ENCODE assay signal across 16 cellular contexts in the genomic region with DNA sequence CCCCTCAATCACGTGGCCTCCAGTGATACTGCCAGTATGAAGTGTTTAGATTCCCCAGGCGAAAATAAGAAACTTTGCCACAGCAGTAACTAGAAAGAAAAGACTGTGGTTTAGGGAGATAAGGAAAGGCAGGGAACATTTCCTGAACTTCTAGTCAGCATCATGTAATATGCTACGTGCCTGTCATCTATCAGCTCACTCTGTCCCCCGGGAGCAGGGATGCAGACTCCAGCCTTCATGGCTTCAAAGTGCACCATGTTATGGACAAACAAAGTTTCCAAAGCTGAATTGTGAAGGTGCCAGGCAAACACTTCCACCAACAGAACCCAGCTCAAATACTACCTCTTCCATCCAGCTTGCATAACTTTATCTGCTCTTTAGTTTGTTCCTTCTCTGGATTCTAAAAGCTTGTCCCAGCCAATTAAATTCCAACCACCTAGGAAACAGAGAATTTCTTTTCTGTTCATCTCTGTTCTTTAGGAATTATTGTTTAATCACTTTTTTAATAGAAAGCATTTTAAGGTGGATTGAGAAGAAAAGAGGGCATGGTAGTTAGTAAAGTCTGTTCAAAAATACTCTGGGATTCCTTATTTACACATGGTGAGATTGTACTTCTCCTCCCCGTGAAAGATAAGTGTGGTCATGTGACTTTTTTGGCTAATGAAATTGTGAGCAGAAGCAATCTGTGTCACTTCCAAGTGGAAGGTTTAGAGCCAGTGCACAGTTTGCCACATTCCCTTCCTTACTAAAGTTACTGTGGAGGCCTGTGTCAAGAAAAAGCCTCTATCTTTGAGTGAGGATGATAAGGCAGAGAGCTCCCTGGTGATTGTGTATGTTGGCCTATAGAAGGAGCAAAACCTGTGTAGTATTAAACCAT.
A peak's percentile ranks its signal among the peaks of the same experiment; 100 is the strongest.
DNase-seq lines count a peak whose midpoint lies in the region; ATAC-seq, FAIRE-seq and TF ChIP-seq lines count a peak whose summit lies in the region.
"Had no signal": no experiment of that assay in that cellular context is flagged by ENCODE, and none has a peak within 500 bp of the region (broad histone marks: within the 10 kb centered on the region; RNA-seq: fewer than 3 reads in every experiment).

No MANE protein-coding gene starts in this region.

- intact Hi-C loops in K562 (cut with micrococcal nuclease) = no loop called here

- no peak overlapping the region for H3K9ac ChIP-seq in K562 (ENCODE audit: insufficient read depth in 1 of 2, low read depth in 2 of 2, low read length in 2 of 2)
- H3K9ac ChIP-seq: BLaER1, GM23248 had no signal

- in situ Hi-C loops in K562 (cut with MboI) = no loop called here

- no peak for TF ChIP-seq POLR2A in K562 (conservative IDR thresholded peaks at IDR 0.05)

- H3K9me2 ChIP-seq in hepatocyte (replicated peaks; ENCODE audit: insufficient read depth) = no peaks in the 10 kb centered on the region

- H3K27me3 ChIP-seq in cardiac muscle cell = no peaks in the 10 kb centered on the region
- H3K27me3 ChIP-seq in right atrium auricular region = no peaks in the 10 kb centered on the region
- no peaks in the 10 kb centered on the region for H3K27me3 ChIP-seq in K562 (ENCODE audit: control insufficient read depth in 2 of 2, insufficient read depth in 2 of 2, low read length in 2 of 2)
- no peaks in the 10 kb centered on the region for H3K27me3 ChIP-seq in hepatocyte
- H3K27me3 ChIP-seq: BLaER1 had no signal

- H3K36me3 ChIP-seq in cardiac muscle cell = no peaks in the 10 kb centered on the region
- H3K36me3 ChIP-seq in right atrium auricular region = no peaks in the 10 kb centered on the region
- no peaks in the 10 kb centered on the region for H3K36me3 ChIP-seq in K562 (ENCODE audit: control insufficient read depth, insufficient read depth, low read length)
- no peaks in the 10 kb centered on the region for H3K36me3 ChIP-seq in hepatocyte (replicated peaks; ENCODE audit: insufficient read depth, low read depth)
- H3K36me3 ChIP-seq: BLaER1 had no signal

- 0% methylated on average over 5 of the region's 5 CpGs for WGBS in K562 (ENCODE audit: insufficient coverage, low coverage, missing lambda C conversion rate)
- WGBS in hepatocyte (ENCODE audit: low lambda C conversion rate, missing lambda C conversion rate) = 60% methylated on average over 5 of the region's 5 CpGs

- CTCF ChIA-PET in K562 (lab: Yijun Ruan, JAX; ENCODE audit: low intra/inter-chr PET ratio) = no interaction called here

- H3K9me3 ChIP-seq in cardiac muscle cell (ENCODE audit: low read depth) = no peaks in the 10 kb centered on the region
- no peaks in the 10 kb centered on the region for H3K9me3 ChIP-seq in right atrium auricular region
- no peaks in the 10 kb centered on the region for H3K9me3 ChIP-seq in K562 (replicated peaks; ENCODE audit: control insufficient read depth, insufficient read depth, low read depth, low read length)
- no peaks in the 10 kb centered on the region for H3K9me3 ChIP-seq in hepatocyte (ENCODE audit: low read depth)
- H3K9me3 ChIP-seq: A549, BLaER1, Caco-2 had no signal

- FAIRE-seq in K562 (lab: Jason Lieb, UNC) = no peak
- FAIRE-seq: A549, H54 had no signal

- H4K20me1 ChIP-seq in K562 (replicated peaks; ENCODE audit: control insufficient read depth, insufficient read depth, low read length) (no peaks in the 10 kb centered on the region; the same call in 1 of the 2 replicates), hepatocyte (ENCODE audit: insufficient read depth, poor library complexity, severe bottlenecking) (no peaks in the 10 kb centered on the region)
- H4K20me1 ChIP-seq: BLaER1 had no signal

- H3K4me3 ChIP-seq in cardiac muscle cell (no peak overlapping the region), right atrium auricular region (no peak overlapping the region), K562 (no peak overlapping the region), hepatocyte (no peak overlapping the region)
- H3K4me3 ChIP-seq: A549, BLaER1, GM23248 had no signal

- POLR2A ChIA-PET in K562 (lab: Yijun Ruan, JAX) = interaction anchor here (0.7 kb wide), 1 partner anchor 30 kb away, joined by 3 read pairs; no protein-coding TSS in a partner anchor

- BruUV-seq in K562 (replicated peaks; lab: Mats Ljungman, UMichigan) = no TSS peak

- no peak overlapping the region for H2AFZ ChIP-seq in K562 (ENCODE audit: low read depth, low read length)
- H2AFZ ChIP-seq in hepatocyte = no peak overlapping the region
- H2AFZ ChIP-seq: GM23248 had no signal

- H3K79me2 ChIP-seq in K562 (ENCODE audit: control insufficient read depth, insufficient read depth, low read length) (no peaks in the 10 kb centered on the region), hepatocyte (no peaks in the 10 kb centered on the region)

- DNase-seq in cardiac muscle cell (ENCODE audit: low read depth in 1 of 2, low spot score in 1 of 2) = peak in 1 of 2 donors; percentile 35
- DNase-seq in right atrium auricular region (ENCODE audit: low spot score) = no peak
- no peak for DNase-seq in K562 (ENCODE audit: extremely low read depth in 1 of 4, low spot score in 3 of 4)
- peak; percentile 28 for DNase-seq in hepatocyte (ENCODE audit: low spot score)
- no peak for DNase-seq in RKO (ENCODE audit: low spot score)
- DNase-seq in HCEC 1CT = no peak
- DNase-seq: Caco-2; CD8-positive, alpha-beta memory T cell; DND-41; GDM1; GM23248; IMR-90 had no signal

- ATAC-seq in K562 (no peak), GM18870 (IDR thresholded peaks at IDR 0.05; ENCODE audit: unreplicated experiment) (no peak)
- ATAC-seq: A549 had no signal

- H3K9me1 ChIP-seq in K562 (ENCODE audit: control insufficient read depth, insufficient read depth, low read length) = no peaks in the 10 kb centered on the region

- TF ChIP-seq EP300 in K562 (IDR thresholded peaks at IDR 0.05; ENCODE audit: low read length) = no peak

- H3K27ac ChIP-seq in cardiac muscle cell (peak overlapping the region; percentile 53), right atrium auricular region (no peak overlapping the region), K562 (ENCODE audit: extremely low read depth, low read depth, low read length) (no peak overlapping the region), hepatocyte (no peak overlapping the region)
- H3K27ac ChIP-seq: A549, BLaER1, GM23248 had no signal

- peaks cover 10% of the 10 kb centered on the region for H3K4me1 ChIP-seq in cardiac muscle cell (ENCODE audit: low read depth)
- peaks cover 0 to 9% of the 10 kb centered on the region in 2 donors for H3K4me1 ChIP-seq in right atrium auricular region
- no peaks in the 10 kb centered on the region for H3K4me1 ChIP-seq in K562 (replicated peaks in 1 of 2; ENCODE audit: control insufficient read depth in 2 of 2, insufficient read depth in 2 of 2, low read length in 2 of 2)
- no peaks in the 10 kb centered on the region for H3K4me1 ChIP-seq in hepatocyte (ENCODE audit: insufficient read depth)
- H3K4me1 ChIP-seq: A549, BLaER1, Caco-2 had no signal

- H3K4me2 ChIP-seq in K562 (ENCODE audit: insufficient read depth, low read length) (no peak overlapping the region), hepatocyte (no peak overlapping the region)
- H3K4me2 ChIP-seq: A549, BLaER1 had no signal

- no peak for TF ChIP-seq RAD21 in K562 (CRISPR knock-in tag; conservative IDR thresholded peaks at IDR 0.05 in 1 of 2, IDR thresholded peaks at IDR 0.05 in 1 of 2)

- TF ChIP-seq CTCF in cardiac muscle cell (IDR thresholded peaks at IDR 0.05; ENCODE audit: low read depth, low read length) = no peak
- TF ChIP-seq CTCF in right atrium auricular region (IDR thresholded peaks at IDR 0.05) = no peak
- no peak for TF ChIP-seq CTCF in K562 (IDR thresholded peaks at IDR 0.05 in 2 of 3, conservative IDR thresholded peaks at IDR 0.05 in 1 of 3; ENCODE audit: insufficient read depth in 2 of 3, low read depth in 1 of 3, low read length in 3 of 3)
- no peak for TF ChIP-seq CTCF in hepatocyte (IDR thresholded peaks at IDR 0.05; ENCODE audit: poor library complexity)

TF ChIP-seq in K562, 482 proteins besides CTCF, POLR2A, EP300 and RAD21:
- TF ChIP-seq SLC30A9 (CRISPR knock-in tag; IDR thresholded peaks at IDR 0.05) = no peak
- TF ChIP-seq, protein P1, sequence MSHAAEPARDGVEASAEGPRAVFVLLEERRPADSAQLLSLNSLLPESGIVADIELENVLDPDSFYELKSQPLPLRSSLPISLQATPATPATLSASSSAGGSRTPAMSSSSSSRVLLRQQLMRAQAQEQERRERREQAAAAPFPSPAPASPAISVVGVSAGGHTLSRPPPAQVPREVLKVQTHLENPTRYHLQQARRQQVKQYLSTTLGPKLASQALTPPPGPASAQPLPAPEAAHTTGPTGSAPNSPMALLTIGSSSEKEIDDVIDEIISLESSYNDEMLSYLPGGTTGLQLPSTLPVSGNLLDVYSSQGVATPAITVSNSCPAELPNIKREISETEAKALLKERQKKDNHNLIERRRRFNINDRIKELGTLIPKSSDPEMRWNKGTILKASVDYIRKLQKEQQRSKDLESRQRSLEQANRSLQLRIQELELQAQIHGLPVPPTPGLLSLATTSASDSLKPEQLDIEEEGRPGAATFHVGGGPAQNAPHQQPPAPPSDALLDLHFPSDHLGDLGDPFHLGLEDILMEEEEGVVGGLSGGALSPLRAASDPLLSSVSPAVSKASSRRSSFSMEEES (CRISPR knock-in tag; IDR thresholded peaks at IDR 0.05) = peak; percentile 85
- TF ChIP-seq, protein P2, sequence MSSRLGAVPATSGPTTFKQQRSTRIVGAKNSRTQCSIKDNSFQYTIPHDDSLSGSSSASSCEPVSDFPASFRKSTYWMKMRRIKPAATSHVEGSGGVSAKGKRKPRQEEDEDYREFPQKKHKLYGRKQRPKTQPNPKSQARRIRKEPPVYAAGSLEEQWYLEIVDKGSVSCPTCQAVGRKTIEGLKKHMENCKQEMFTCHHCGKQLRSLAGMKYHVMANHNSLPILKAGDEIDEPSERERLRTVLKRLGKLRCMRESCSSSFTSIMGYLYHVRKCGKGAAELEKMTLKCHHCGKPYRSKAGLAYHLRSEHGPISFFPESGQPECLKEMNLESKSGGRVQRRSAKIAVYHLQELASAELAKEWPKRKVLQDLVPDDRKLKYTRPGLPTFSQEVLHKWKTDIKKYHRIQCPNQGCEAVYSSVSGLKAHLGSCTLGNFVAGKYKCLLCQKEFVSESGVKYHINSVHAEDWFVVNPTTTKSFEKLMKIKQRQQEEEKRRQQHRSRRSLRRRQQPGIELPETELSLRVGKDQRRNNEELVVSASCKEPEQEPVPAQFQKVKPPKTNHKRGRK (tag; IDR thresholded peaks at IDR 0.05) = no peak
TF ChIP-seq in K562: peak in this region for 1.
